1 cellular context compared by ENCODE assay signal in genomic region chr9:79574166-79574565, GRCh38.
TF ChIP-seq lines count a peak whose summit lies in the region.

No MANE protein-coding gene starts in this region.

TF ChIP-seq in GM12878, 131 proteins besides CTCF, POLR2A, EP300 and RAD21 (continued from another document):
- TF ChIP-seq ELK1 (IDR thresholded peaks at IDR 0.05; ENCODE audit: low read depth, low read length) = no peak
- TF ChIP-seq BACH1 (IDR thresholded peaks at IDR 0.05; ENCODE audit: borderline replicate concordance) = no peak
- no peak for TF ChIP-seq FOXM1 (IDR thresholded peaks at IDR 0.05; ENCODE audit: low read depth, low read length)
